In genomic region chr2:19868224-19868623, GRCh38 we compare ENCODE assay signal across 8 cellular contexts. TPM values are rescaled to one million over a fixed set of nuclear protein-coding genes. Genes with fewer than 3 reads are reported as not detected.
DNase-seq lines count a peak whose midpoint lies in the region; ATAC-seq and TF ChIP-seq lines count a peak whose summit lies in the region.

No MANE protein-coding gene starts in this region.

- WGBS in endodermal cell (ENCODE audit: insufficient coverage in 1 of 2, insufficient read length in 1 of 2), 2 experiments = 87 to 88% methylated on average over 4 to 7 of the region's 7 CpGs

- DNase-seq in GM12865 (ENCODE audit: low read depth) (no peak), endodermal cell (no peak), progenitor cell of endocrine pancreas (ENCODE audit: low spot score, unreplicated experiment) (no peak), DMS79 (lab: John Stamatoyannopoulos, UW) (no peak)

- H3K27me3 ChIP-seq in endodermal cell (ENCODE audit: control insufficient read depth, insufficient read depth, low read length, poor library complexity, severe bottlenecking) = peaks cover 44% of the 10 kb centered on the region

- no peak for TF ChIP-seq CTCF in GM12865 (IDR thresholded peaks at IDR 0.05; ENCODE audit: insufficient read depth, low read depth, low read length, missing control alignments)
- TF ChIP-seq CTCF in endodermal cell (conservative IDR thresholded peaks at IDR 0.05) = no peak
- no peak for TF ChIP-seq CTCF in progenitor cell of endocrine pancreas (IDR thresholded peaks at IDR 0.05; ENCODE audit: unreplicated experiment)

- no peaks in the 10 kb centered on the region for H3K4me1 ChIP-seq in endodermal cell (ENCODE audit: control insufficient read depth, insufficient read depth, low read length)

- H3K4me3 Mint-ChIP-seq in endodermal cell (peak overlapping the region; percentile 69), progenitor cell of endocrine pancreas (ENCODE audit: low read depth) (peak overlapping the region; percentile 81)

- no peak overlapping the region for H3K27ac ChIP-seq in endodermal cell (ENCODE audit: low read depth, low read length)

- H3K4me3 ChIP-seq in GM12865 (ENCODE audit: low read depth, low read length) (peak overlapping the region; percentile 62), endodermal cell (ENCODE audit: low read length) (peak overlapping the region; percentile 49)

- no peak overlapping the region for H3K9ac ChIP-seq in endodermal cell (ENCODE audit: extremely low read depth, low read length, poor library complexity, severe bottlenecking)

- H3K36me3 Mint-ChIP-seq in endodermal cell (ENCODE audit: low read depth) (no peaks in the 10 kb centered on the region), progenitor cell of endocrine pancreas (ENCODE audit: insufficient read depth) (no peaks in the 10 kb centered on the region)

- peaks cover 4% of the 10 kb centered on the region for H3K4me1 Mint-ChIP-seq in endodermal cell
- peaks cover 1% of the 10 kb centered on the region for H3K4me1 Mint-ChIP-seq in progenitor cell of endocrine pancreas (ENCODE audit: low read depth)

- peaks cover 61% of the 10 kb centered on the region for H3K27me3 Mint-ChIP-seq in endodermal cell (ENCODE audit: insufficient read depth)
- peaks cover 22% of the 10 kb centered on the region for H3K27me3 Mint-ChIP-seq in progenitor cell of endocrine pancreas

- ATAC-seq in HG03378 (IDR thresholded peaks at IDR 0.05; ENCODE audit: unreplicated experiment) (peak; percentile 2), HG03469 (IDR thresholded peaks at IDR 0.05; ENCODE audit: unreplicated experiment) (no peak), HG03196 (IDR thresholded peaks at IDR 0.05; ENCODE audit: unreplicated experiment) (no peak), HG03280 (IDR thresholded peaks at IDR 0.05; ENCODE audit: unreplicated experiment) (no peak)

- H3K9me3 Mint-ChIP-seq in endodermal cell (no peaks in the 10 kb centered on the region), progenitor cell of endocrine pancreas (ENCODE audit: low read depth) (no peaks in the 10 kb centered on the region)

- H3K36me3 ChIP-seq in endodermal cell (ENCODE audit: control insufficient read depth, insufficient read depth, low read length) = no peaks in the 10 kb centered on the region

- no peaks in the 10 kb centered on the region for H3K9me3 ChIP-seq in endodermal cell (ENCODE audit: control insufficient read depth, low read length)

- H3K27ac Mint-ChIP-seq in endodermal cell (no peak overlapping the region), progenitor cell of endocrine pancreas (no peak overlapping the region)

RNA-seq across cellular contexts. Expression of gene TTC32, which starts 33.6 kb away (rescaled TPM):
- total RNA-seq in endodermal cell = 10 to 100 TPM; 10.2 to 13.0 TPM
- polyA plus RNA-seq in endodermal cell (2013, experiment 1 of 2) = 19.4 TPM
- 19.7 TPM for polyA plus RNA-seq in endodermal cell (2013, experiment 2 of 2)
- 13.2 and 15.6 TPM in 2 replicates for total RNA-seq in progenitor cell of endocrine pancreas
